Comparison of ENCODE assay signal across 8 cellular contexts in genomic region chrX:39613508-39613921, GRCh38.
DNase-seq lines count a peak whose midpoint lies in the region; ATAC-seq and TF ChIP-seq lines count a peak whose summit lies in the region.

No MANE protein-coding gene starts in this region.

- H3K9me3 ChIP-seq in SK-N-MC (ENCODE audit: low read depth, low read length) (no peaks in the 10 kb centered on the region), duodenal mucosa (ENCODE audit: control insufficient read depth in 1 of 2, low read length in 2 of 2) (no peaks in the 10 kb centered on the region), neural progenitor cell (ENCODE audit: low read depth) (no peaks in the 10 kb centered on the region), osteoblast (ENCODE audit: low read depth, low read length) (no peaks in the 10 kb centered on the region)

- H3K4me2 ChIP-seq in neural progenitor cell (peak overlapping the region; percentile 74), osteoblast (ENCODE audit: insufficient read depth, low read length) (no peak overlapping the region)

- no peak overlapping the region for H3K27ac Mint-ChIP-seq in neural progenitor cell

- H3K9ac ChIP-seq in SK-N-MC (ENCODE audit: insufficient read length) (no peak overlapping the region), duodenal mucosa (ENCODE audit: low read depth in 1 of 2, low read length in 2 of 2) (no peak overlapping the region), neural progenitor cell (no peak overlapping the region)

- H3K4me1 ChIP-seq in duodenal mucosa (ENCODE audit: control insufficient read depth in 1 of 2, insufficient read depth in 2 of 2, low read length in 2 of 2) (peaks cover 0 to 13% of the 10 kb centered on the region in 2 donors), neural progenitor cell (peaks cover 33% of the 10 kb centered on the region), osteoblast (ENCODE audit: insufficient read depth, low read length) (no peaks in the 10 kb centered on the region)

- peaks cover 5% of the 10 kb centered on the region for H3K9me3 Mint-ChIP-seq in neural progenitor cell

- no peaks in the 10 kb centered on the region for H3K36me3 Mint-ChIP-seq in neural progenitor cell

- H3K4me3 ChIP-seq in SK-N-MC (peak overlapping the region; percentile 54), duodenal mucosa (ENCODE audit: low read depth in 1 of 2, low read length in 2 of 2) (peak overlapping the region; percentile 30 to 35), neural progenitor cell (peak overlapping the region; percentile 45), osteoblast (ENCODE audit: insufficient read depth, low read length) (no peak overlapping the region)

- no peaks in the 10 kb centered on the region for H4K20me1 ChIP-seq in neural progenitor cell (ENCODE audit: low read depth)
- peaks cover 3% of the 10 kb centered on the region for H4K20me1 ChIP-seq in osteoblast (ENCODE audit: insufficient read depth, low read length)

- no peak overlapping the region for H3K27ac ChIP-seq in SK-N-MC
- H3K27ac ChIP-seq in duodenal mucosa (ENCODE audit: low read depth, low read length) = no peak overlapping the region
- peak overlapping the region; percentile 15 for H3K27ac ChIP-seq in neural progenitor cell
- no peak overlapping the region for H3K27ac ChIP-seq in osteoblast (ENCODE audit: low read depth, low read length)

- H3K27me3 Mint-ChIP-seq in neural progenitor cell (ENCODE audit: insufficient read depth, low read depth) = peaks cover 16% of the 10 kb centered on the region

- peaks cover 23% of the 10 kb centered on the region for H3F3A ChIP-seq in neural progenitor cell (ENCODE audit: low read depth)

- no peaks in the 10 kb centered on the region for H3K36me3 ChIP-seq in SK-N-MC (ENCODE audit: insufficient read depth, low read length)
- no peaks in the 10 kb centered on the region for H3K36me3 ChIP-seq in duodenal mucosa (ENCODE audit: control insufficient read depth in 1 of 2, insufficient read depth in 2 of 2, low read length in 2 of 2)
- no peaks in the 10 kb centered on the region for H3K36me3 ChIP-seq in neural progenitor cell
- no peaks in the 10 kb centered on the region for H3K36me3 ChIP-seq in osteoblast (ENCODE audit: insufficient read depth, low read length)

- TF ChIP-seq CTCF in neural progenitor cell (IDR thresholded peaks at IDR 0.05) (no peak), osteoblast (IDR thresholded peaks at IDR 0.05; ENCODE audit: extremely low read depth, low read depth, low read length) (no peak)

- peak overlapping the region; percentile 82 for H3K4me3 Mint-ChIP-seq in neural progenitor cell

- H3K79me2 ChIP-seq in neural progenitor cell (ENCODE audit: low read depth) (no peaks in the 10 kb centered on the region), osteoblast (ENCODE audit: insufficient read depth, low read length) (no peaks in the 10 kb centered on the region)

- peak; percentile 56 for ATAC-seq in HG03432 (IDR thresholded peaks at IDR 0.05; ENCODE audit: unreplicated experiment)
- no peak for ATAC-seq in GM21360 (IDR thresholded peaks at IDR 0.05; ENCODE audit: unreplicated experiment)

- DNase-seq in DMS79 (lab: John Stamatoyannopoulos, UW) (peak; percentile 55), SK-N-MC (ENCODE audit: low read depth, low spot score) (no peak), neural progenitor cell (ENCODE audit: low spot score) (peak; percentile 88), osteoblast (ENCODE audit: insufficient read length, low spot score, missing footprints) (no peak), HuH-7 (ENCODE audit: low spot score) (no peak)

- peaks cover 26% of the 10 kb centered on the region for H3K4me1 Mint-ChIP-seq in neural progenitor cell

- H3K27me3 ChIP-seq in duodenal mucosa (ENCODE audit: control insufficient read depth in 1 of 2, insufficient read depth in 2 of 2, low read length in 2 of 2) (no peaks in the 10 kb centered on the region), neural progenitor cell (no peaks in the 10 kb centered on the region), osteoblast (ENCODE audit: insufficient read depth, low read length) (peaks cover 72% of the 10 kb centered on the region)

- peak overlapping the region; percentile 64 for H2AFZ ChIP-seq in neural progenitor cell (replicated peaks)
- H2AFZ ChIP-seq in osteoblast (ENCODE audit: low read length) = no peak overlapping the region

Comparison
In these comparisons a context has a peak if more than half of its experiments do, and no peak if none do; other contexts are left out.
1. DNase-seq: peak in DMS79 (single experiment) and neural progenitor cell (single experiment); none in SK-N-MC (single experiment), osteoblast (single experiment) and HuH-7 (single experiment).